ENCODE assay signal across 19 cellular contexts in genomic region chr7:98000356-98000755, GRCh38. TPM values are rescaled to one million over a fixed set of nuclear protein-coding genes. Genes with fewer than 3 reads are reported as not detected.
DNase-seq lines count a peak whose midpoint lies in the region; ATAC-seq, FAIRE-seq and TF ChIP-seq lines count a peak whose summit lies in the region.
"Had no signal": no experiment of that assay in that cellular context is flagged by ENCODE, and none has a peak within 500 bp of the region (broad histone marks: within the 10 kb centered on the region; RNA-seq: fewer than 3 reads in every experiment).

No MANE protein-coding gene starts in this region.

- no peak overlapping the region for H3K9ac ChIP-seq in MM.1S (ENCODE audit: low read length)
- no peak overlapping the region for H3K9ac ChIP-seq in K562 (ENCODE audit: insufficient read depth in 1 of 2, low read depth in 2 of 2, low read length in 2 of 2)
- H3K9ac ChIP-seq: BLaER1 had no signal

- H2AFZ ChIP-seq in MM.1S (ENCODE audit: low read length), result no peak overlapping the region
- no peak overlapping the region for H2AFZ ChIP-seq in K562 (ENCODE audit: low read depth, low read length)
- H2AFZ ChIP-seq in OCI-LY7 (ENCODE audit: low read length), result no peak overlapping the region

- in situ Hi-C loops in K562 (cut with MboI), result no loop called here

- H3K4me2 ChIP-seq in MM.1S (ENCODE audit: low read depth, low read length) (no peak overlapping the region), K562 (ENCODE audit: insufficient read depth, low read length) (no peak overlapping the region), OCI-LY7 (ENCODE audit: low read length) (no peak overlapping the region)
- H3K4me2 ChIP-seq: BLaER1 had no signal

- TF ChIP-seq RAD21 in K562 (CRISPR knock-in tag; conservative IDR thresholded peaks at IDR 0.05 in 1 of 2, IDR thresholded peaks at IDR 0.05 in 1 of 2), result no peak

- no peaks in the 10 kb centered on the region for H3F3A ChIP-seq in MM.1S (ENCODE audit: insufficient read depth, low read length)

- H4K20me1 ChIP-seq in MM.1S (ENCODE audit: insufficient read depth, low read length) (no peaks in the 10 kb centered on the region), K562 (replicated peaks; ENCODE audit: control insufficient read depth, insufficient read depth, low read length) (no peaks in the 10 kb centered on the region; the same call in 1 of the 2 replicates), OCI-LY7 (ENCODE audit: insufficient read depth, low read length) (no peaks in the 10 kb centered on the region)
- H4K20me1 ChIP-seq: BLaER1 had no signal

- no peaks in the 10 kb centered on the region for H3K36me3 ChIP-seq in MM.1S (replicated peaks; ENCODE audit: insufficient read depth, low read length)
- H3K36me3 ChIP-seq in K562 (ENCODE audit: control insufficient read depth, insufficient read depth, low read length), result no peaks in the 10 kb centered on the region
- no peaks in the 10 kb centered on the region for H3K36me3 ChIP-seq in spleen
- H3K36me3 ChIP-seq in OCI-LY7 (ENCODE audit: insufficient read depth, low read length), result no peaks in the 10 kb centered on the region
- H3K36me3 ChIP-seq in right atrium auricular region, result no peaks in the 10 kb centered on the region
- H3K36me3 ChIP-seq: BLaER1, HAP-1 had no signal

- CTCF ChIA-PET in K562 (lab: Yijun Ruan, JAX; ENCODE audit: low intra/inter-chr PET ratio) (no interaction called here), OCI-LY7 (lab: Charles Lee; ENCODE audit: unreplicated experiment) (no interaction called here)

- intact Hi-C loops in K562 (cut with micrococcal nuclease) (no loop called here), spleen (cut with DNase I; ENCODE audit: low total_unique reads) (no loop called here), OCI-LY7 (cut with micrococcal nuclease; ENCODE audit: unreplicated experiment) (no loop called here)

- FAIRE-seq in K562 (lab: Jason Lieb, UNC), result no peak
- FAIRE-seq: G401.6, H1 had no signal

- H3K79me2 ChIP-seq in MM.1S (ENCODE audit: low read length), result no peaks in the 10 kb centered on the region
- no peaks in the 10 kb centered on the region for H3K79me2 ChIP-seq in K562 (ENCODE audit: control insufficient read depth, insufficient read depth, low read length)
- H3K79me2 ChIP-seq in OCI-LY7 (ENCODE audit: insufficient read depth, low read depth, low read length), result no peaks in the 10 kb centered on the region

- WGBS in K562 (ENCODE audit: insufficient coverage, low coverage, missing lambda C conversion rate), result 3% methylated on average over 13 of the region's 13 CpGs
- 74 to 83% (median 77%) methylated on average over 13 of the region's 13 CpGs for WGBS in spleen, 5 donors

- DNase-seq in GM12865 (ENCODE audit: low read depth), result peak; percentile 5
- peak; percentile 72 for DNase-seq in MM.1S
- peak in 1 of 4 experiments; percentile 21 for DNase-seq in K562 (ENCODE audit: extremely low read depth in 1 of 4, low spot score in 3 of 4)
- peak; percentile 49 for DNase-seq in spleen
- DNase-seq in OCI-LY7 (ENCODE audit: low spot score), result no peak
- DNase-seq in right atrium auricular region (ENCODE audit: low spot score), result no peak
- DNase-seq: 8988T; CD8-positive, alpha-beta memory T cell; COR-L47 had no signal

- TF ChIP-seq POLR2A in K562 (conservative IDR thresholded peaks at IDR 0.05) (no peak), spleen (IDR thresholded peaks at IDR 0.05) (no peak)

- H3K9me1 ChIP-seq in K562 (ENCODE audit: control insufficient read depth, insufficient read depth, low read length), result no peaks in the 10 kb centered on the region

- H3K9me2 ChIP-seq in MM.1S (replicated peaks; ENCODE audit: insufficient read depth, low read length), result no peaks in the 10 kb centered on the region
- H3K9me2 ChIP-seq in OCI-LY7 (ENCODE audit: insufficient read depth, low read length), result no peaks in the 10 kb centered on the region

- no peak overlapping the region for H3K27ac ChIP-seq in MM.1S (ENCODE audit: low read length)
- no peak overlapping the region for H3K27ac ChIP-seq in K562 (ENCODE audit: extremely low read depth, low read depth, low read length)
- no peak overlapping the region for H3K27ac ChIP-seq in spleen
- no peak overlapping the region for H3K27ac ChIP-seq in OCI-LY7 (ENCODE audit: low read depth, low read length, poor library complexity, severe bottlenecking)
- no peak overlapping the region for H3K27ac ChIP-seq in right atrium auricular region
- H3K27ac ChIP-seq: BLaER1, HL-60 had no signal

- H3K9me3 ChIP-seq in MM.1S (replicated peaks; ENCODE audit: insufficient read depth, low read length) (no peaks in the 10 kb centered on the region), K562 (replicated peaks; ENCODE audit: control insufficient read depth, insufficient read depth, low read depth, low read length) (no peaks in the 10 kb centered on the region), spleen (peaks cover 0 to 4% (median 0%) of the 10 kb centered on the region in 8 donors), OCI-LY7 (ENCODE audit: low read length) (no peaks in the 10 kb centered on the region), right atrium auricular region (no peaks in the 10 kb centered on the region)
- H3K9me3 ChIP-seq: BLaER1, HAP-1 had no signal

- H3K27me3 ChIP-seq in MM.1S (replicated peaks; ENCODE audit: insufficient read depth, low read length) (no peaks in the 10 kb centered on the region), K562 (ENCODE audit: control insufficient read depth in 2 of 2, insufficient read depth in 2 of 2, low read length in 2 of 2) (peaks cover 14 to 29% of the 10 kb centered on the region in 2 experiments), spleen (replicated peaks in 1 of 7) (peaks cover 0 to 29% (median 0%) of the 10 kb centered on the region in 7 donors), right atrium auricular region (no peaks in the 10 kb centered on the region)
- H3K27me3 ChIP-seq: BLaER1 had no signal

- no peaks in the 10 kb centered on the region for H3K4me1 ChIP-seq in MM.1S (ENCODE audit: low read length)
- H3K4me1 ChIP-seq in K562 (replicated peaks in 1 of 2; ENCODE audit: control insufficient read depth in 2 of 2, insufficient read depth in 2 of 2, low read length in 2 of 2), result no peaks in the 10 kb centered on the region; a peak in 1 of 5 replicates
- no peaks in the 10 kb centered on the region for H3K4me1 ChIP-seq in spleen
- H3K4me1 ChIP-seq in OCI-LY7 (ENCODE audit: insufficient read depth, low read length, poor library complexity, severe bottlenecking), result no peaks in the 10 kb centered on the region
- H3K4me1 ChIP-seq in right atrium auricular region, result no peaks in the 10 kb centered on the region
- H3K4me1 ChIP-seq: BLaER1, HAP-1 had no signal

- peak; percentile 66 for ATAC-seq in K562
- ATAC-seq in HG02763 (IDR thresholded peaks at IDR 0.05; ENCODE audit: unreplicated experiment), result no peak

- H3K4me3 ChIP-seq in GM12865 (ENCODE audit: low read depth, low read length) (no peak overlapping the region), MM.1S (ENCODE audit: low read length) (no peak overlapping the region), K562 (no peak overlapping the region), spleen (no peak overlapping the region), OCI-LY7 (ENCODE audit: low read depth, low read length, poor library complexity, severe bottlenecking) (no peak overlapping the region), right atrium auricular region (no peak overlapping the region)
- H3K4me3 ChIP-seq: BLaER1, HAP-1 had no signal

- TF ChIP-seq EP300 in K562 (IDR thresholded peaks at IDR 0.05; ENCODE audit: low read length), result no peak

- BruUV-seq in K562 (replicated peaks; lab: Mats Ljungman, UMichigan), result no TSS peak
- no TSS peak for BruUV-seq in OCI-LY7 (replicated peaks; lab: Mats Ljungman, UMichigan)

- TF ChIP-seq CTCF in GM12865 (IDR thresholded peaks at IDR 0.05; ENCODE audit: insufficient read depth, low read depth, low read length, missing control alignments), result no peak
- TF ChIP-seq CTCF in MM.1S (IDR thresholded peaks at IDR 0.05; ENCODE audit: low read length), result no peak
- TF ChIP-seq CTCF in K562 (IDR thresholded peaks at IDR 0.05 in 2 of 3, conservative IDR thresholded peaks at IDR 0.05 in 1 of 3; ENCODE audit: insufficient read depth in 2 of 3, low read depth in 1 of 3, low read length in 3 of 3), result no peak
- TF ChIP-seq CTCF in spleen (IDR thresholded peaks at IDR 0.05 in 8 of 11, conservative IDR thresholded peaks at IDR 0.05 in 3 of 11), result no peak
- no peak for TF ChIP-seq CTCF in OCI-LY7 (conservative IDR thresholded peaks at IDR 0.05; ENCODE audit: low read length)
- no peak for TF ChIP-seq CTCF in right atrium auricular region (IDR thresholded peaks at IDR 0.05)

- POLR2A ChIA-PET in K562 (lab: Yijun Ruan, JAX) (interaction anchor here (2.3 kb wide), 1 partner anchor 8 kb away, joined by 7 read pairs; no protein-coding TSS in a partner anchor), OCI-LY7 (lab: Charles Lee) (interaction anchor here (0.7 kb wide), 1 partner anchor 9 kb away, joined by 3 read pairs; no protein-coding TSS in a partner anchor)

TF ChIP-seq in K562, 482 proteins besides CTCF, POLR2A, EP300 and RAD21 (continues in another document):
- no peak for TF ChIP-seq ZNF507 (tag; conservative IDR thresholded peaks at IDR 0.05)

RNA-seq across cellular contexts. Expression of gene OCM2, which starts 10.4 kb away (rescaled TPM):
- total RNA-seq in K562 (2011; cell fraction: chromatin; rRNA removed; ENCODE audit: low replicate concordance), result not detected in 2 replicates
- total RNA-seq in K562 (2011; cell fraction: nucleolus; rRNA removed), result not detected in 2 replicates
- not detected in 2 replicates for total RNA-seq in K562 (2011; cell fraction: nucleoplasm; rRNA removed)
- total RNA-seq in K562 (2014; rRNA removed) (not detected in 2 replicates), K562 (2014; rRNA removed; fragmentation: Illumina TruSeq; extraction: Trizol) (not detected in 2 replicates), K562 (2015; rRNA removed; fragmentation: Illumina TruSeq; extraction: Trizol) (not detected in 2 replicates), K562 (2021) (not detected in 2 replicates), spleen (not detected), OCI-LY7 (2022) (not detected in 2 replicates), right atrium auricular region (not detected)
- polyA plus RNA-seq in K562 (2011; rRNA removed) (not detected in 2 replicates), K562 (2014; fragmentation: Illumina TruSeq; extraction: Trizol) (not detected in 2 replicates), K562 (2014; fragmentation: Nextera tagmentation; extraction: Ambion mirVana) (not detected), K562 (2014; rRNA removed) (not detected in 2 replicates), spleen (not detected)
- not detected in 2 replicates for polyA plus RNA-seq in K562 (2011; cell fraction: cytosol; rRNA removed)
- polyA plus RNA-seq in K562 (2011; cell fraction: nucleus; rRNA removed), result not detected in 2 replicates
- not detected in 2 replicates for polyA plus RNA-seq in K562 (2012)
- not detected in 2 replicates for polyA minus RNA-seq in K562 (2011; rRNA and poly(A)+ RNA removed)
- polyA minus RNA-seq in K562 (2011; cell fraction: cytosol; rRNA and poly(A)+ RNA removed), result not detected in 2 replicates
- polyA minus RNA-seq in K562 (2011; cell fraction: nucleus; rRNA and poly(A)+ RNA removed), result not detected in 2 replicates
- not detected in 2 replicates for total RNA-seq in OCI-LY7 (2014; rRNA removed; shearing (Covaris generic))
- total RNA-seq: A673; CD8-positive, alpha-beta memory T cell; H1; HT1080 had no signal
- polyA plus RNA-seq: AG04450; CD14-positive monocyte; CD8-positive, alpha-beta memory T cell; H1 had no signal

Comparison
In these comparisons a context has a peak if more than half of its experiments do, and no peak if none do; other contexts are left out.
1. DNase-seq: peak in GM12865 (single experiment), MM.1S (single experiment) and spleen (single experiment); none in OCI-LY7 (single experiment) and right atrium auricular region (single experiment).